8 cellular contexts compared by ENCODE assay signal in genomic region chr11:46345131-46345597, GRCh38. TPM values are rescaled to one million over a fixed set of nuclear protein-coding genes. Genes with fewer than 3 reads are reported as not detected.
DNase-seq lines count a peak whose midpoint lies in the region; ATAC-seq and TF ChIP-seq lines count a peak whose summit lies in the region.
"Had no signal": no experiment of that assay in that cellular context is flagged by ENCODE, and none has a peak within 500 bp of the region (broad histone marks: within the 10 kb centered on the region; RNA-seq: fewer than 3 reads in every experiment).

No MANE protein-coding gene starts in this region.

- WGBS in endodermal cell (ENCODE audit: insufficient coverage in 1 of 2, insufficient read length in 1 of 2), 2 experiments, result 71 to 80% methylated on average over 10 to 20 of the region's 20 CpGs
- WGBS in neuronal stem cell (ENCODE audit: extremely low coverage in 2 of 2, insufficient read length in 2 of 2, insufficient replicate concordance in 1 of 2), 2 donors, result no CpG with 5 or more reads among the region's 20 CpGs

- peak overlapping the region; percentile 58 for H3K18ac ChIP-seq in neuronal stem cell (ENCODE audit: low read length)

- peak overlapping the region; percentile 14 for H3K4me3 Mint-ChIP-seq in endodermal cell

- no peaks in the 10 kb centered on the region for H4K20me1 ChIP-seq in OCI-LY1 (ENCODE audit: insufficient read depth, low read length)

- peaks cover 32% of the 10 kb centered on the region for H3K27me3 Mint-ChIP-seq in endodermal cell (ENCODE audit: insufficient read depth)

- H2AFZ ChIP-seq in OCI-LY1 (ENCODE audit: low read length) (no peak overlapping the region), neuronal stem cell (ENCODE audit: low read length) (peak overlapping the region; percentile 73)

- H3K9ac ChIP-seq in OCI-LY1 (ENCODE audit: low read length) (no peak overlapping the region), endodermal cell (ENCODE audit: extremely low read depth, low read length, poor library complexity, severe bottlenecking) (no peak overlapping the region), neuronal stem cell (ENCODE audit: low read depth, low read length, poor library complexity) (no peak overlapping the region)

- ATAC-seq in GM21825 (IDR thresholded peaks at IDR 0.05; ENCODE audit: unreplicated experiment), result no peak
- ATAC-seq in GM18907 (IDR thresholded peaks at IDR 0.05; ENCODE audit: unreplicated experiment), result no peak

- H3K23ac ChIP-seq in neuronal stem cell (ENCODE audit: low read depth, low read length, poor library complexity), result no peak overlapping the region

- peak overlapping the region; percentile 50 for H4K91ac ChIP-seq in neuronal stem cell (ENCODE audit: low read depth, low read length, poor library complexity)

- H3K4me2 ChIP-seq in OCI-LY1 (ENCODE audit: low read length) (0 out of 2 replicates have a peak overlapping the region, but pooled peaks have one; percentile 15), neuronal stem cell (ENCODE audit: insufficient read depth, low read length, poor library complexity, severe bottlenecking) (no peak overlapping the region)

- H2AK5ac ChIP-seq in neuronal stem cell (ENCODE audit: low read depth, low read length), result peak overlapping the region; percentile 76

- peaks cover 6% of the 10 kb centered on the region for H3K27me3 ChIP-seq in OCI-LY1 (ENCODE audit: insufficient read depth, low read length)
- peaks cover 17% of the 10 kb centered on the region for H3K27me3 ChIP-seq in endodermal cell (ENCODE audit: control insufficient read depth, insufficient read depth, low read length, poor library complexity, severe bottlenecking)
- peaks cover 0 to 5% (median 0%) of the 10 kb centered on the region in 3 experiments for H3K27me3 ChIP-seq in neuronal stem cell (ENCODE audit: control insufficient read depth in 3 of 3, insufficient read depth in 3 of 3, low read depth in 1 of 3, low read length in 3 of 3)

- H3K79me2 ChIP-seq in OCI-LY1 (ENCODE audit: insufficient read depth, low read length), result no peaks in the 10 kb centered on the region

- H3K9me2 ChIP-seq in OCI-LY1 (ENCODE audit: low read depth, low read length), result no peaks in the 10 kb centered on the region

- no peaks in the 10 kb centered on the region for H3K9me3 Mint-ChIP-seq in endodermal cell

- DNase-seq in GM20000 (ENCODE audit: low spot score) (peak; percentile 76), endodermal cell (peak; percentile 82), neuronal stem cell (ENCODE audit: low spot score) (no peak), H4 (ENCODE audit: low spot score) (no peak)

- H3K4me1 ChIP-seq in OCI-LY1 (ENCODE audit: insufficient read depth, low read length, severe bottlenecking) (peaks cover 31% of the 10 kb centered on the region), endodermal cell (ENCODE audit: control insufficient read depth, insufficient read depth, low read length) (peaks cover 16% of the 10 kb centered on the region), neuronal stem cell (ENCODE audit: control insufficient read depth in 2 of 2, insufficient read depth in 1 of 2, low read depth in 1 of 2, low read length in 2 of 2) (peaks cover 12 to 33% of the 10 kb centered on the region in 2 donors)

- H3K4ac ChIP-seq in neuronal stem cell (ENCODE audit: low read length), result no peak overlapping the region

- H3K27ac Mint-ChIP-seq in endodermal cell, result no peak overlapping the region

- peak overlapping the region; percentile 16 for H2BK5ac ChIP-seq in neuronal stem cell (ENCODE audit: low read length)

- H2BK120ac ChIP-seq in neuronal stem cell (ENCODE audit: low read depth, low read length), result no peak overlapping the region

- TF ChIP-seq CTCF in GM20000 (IDR thresholded peaks at IDR 0.05; ENCODE audit: extremely low read depth, missing control alignments) (no peak), OCI-LY1 (IDR thresholded peaks at IDR 0.05; ENCODE audit: low read length) (no peak), endodermal cell (conservative IDR thresholded peaks at IDR 0.05) (peak; percentile 44)

- H3K14ac ChIP-seq in neuronal stem cell (ENCODE audit: low read length), result no peak overlapping the region

- H3F3A ChIP-seq in OCI-LY1 (ENCODE audit: insufficient read depth, low read length), result no peaks in the 10 kb centered on the region

- H3K9me3 ChIP-seq in OCI-LY1 (ENCODE audit: low read length), result no peaks in the 10 kb centered on the region
- H3K9me3 ChIP-seq in endodermal cell (ENCODE audit: control insufficient read depth, low read length), result no peaks in the 10 kb centered on the region
- H3K9me3 ChIP-seq in neuronal stem cell (replicated peaks in 1 of 2; ENCODE audit: control insufficient read depth in 2 of 2, insufficient read depth in 1 of 2, low read depth in 1 of 2, low read length in 2 of 2), result no peaks in the 10 kb centered on the region

- no peaks in the 10 kb centered on the region for H3K36me3 Mint-ChIP-seq in endodermal cell (ENCODE audit: low read depth)

- H2BK12ac ChIP-seq in neuronal stem cell (ENCODE audit: low read length), result no peak overlapping the region

- no peak overlapping the region for H3K4me3 ChIP-seq in OCI-LY1 (ENCODE audit: low read depth, low read length, poor library complexity, severe bottlenecking)
- H3K4me3 ChIP-seq in endodermal cell (ENCODE audit: low read length), result no peak overlapping the region
- H3K4me3 ChIP-seq in neuronal stem cell (ENCODE audit: low read length in 2 of 2), result no peak overlapping the region

- no peaks in the 10 kb centered on the region for H3K36me3 ChIP-seq in OCI-LY1 (ENCODE audit: insufficient read depth, low read length)
- no peaks in the 10 kb centered on the region for H3K36me3 ChIP-seq in endodermal cell (ENCODE audit: control insufficient read depth, insufficient read depth, low read length)
- peaks cover 0 to 4% of the 10 kb centered on the region in 2 donors for H3K36me3 ChIP-seq in neuronal stem cell (replicated peaks in 1 of 2; ENCODE audit: control insufficient read depth in 2 of 2, insufficient read depth in 2 of 2, low read length in 2 of 2)

- H4K8ac ChIP-seq in neuronal stem cell (ENCODE audit: low read depth, low read length), result no peak overlapping the region

- H3K27ac ChIP-seq in OCI-LY1 (ENCODE audit: low read depth, low read length, poor library complexity, severe bottlenecking) (no peak overlapping the region), endodermal cell (ENCODE audit: low read depth, low read length) (no peak overlapping the region), neuronal stem cell (replicated peaks; ENCODE audit: low read length) (no peak overlapping the region)

- H2BK15ac ChIP-seq in neuronal stem cell (ENCODE audit: low read length), result peak overlapping the region; percentile 95

- peaks cover 53% of the 10 kb centered on the region for H3K4me1 Mint-ChIP-seq in endodermal cell

- H3K79me1 ChIP-seq in neuronal stem cell (ENCODE audit: low read depth, low read length), result peaks cover 11% of the 10 kb centered on the region

RNA-seq across cellular contexts. Expression of gene DGKZ, which starts 2.1 kb away (rescaled TPM):
- total RNA-seq in endodermal cell, result 10 to 100 TPM; 49.6 to 57.3 TPM
- polyA plus RNA-seq in endodermal cell (2013, experiment 1 of 2), result 40.7 TPM
- polyA plus RNA-seq in endodermal cell (2013, experiment 2 of 2), result 38.7 TPM
- 33.3 TPM for polyA plus RNA-seq in neuronal stem cell (2013, experiment 1 of 2)
- polyA plus RNA-seq in neuronal stem cell (2013, experiment 2 of 2), result 32.3 TPM
- 25.3 and 38.9 TPM in 2 replicates for total RNA-seq in H4 (2014; rRNA removed; shearing (Covaris generic))

RNA-seq across cellular contexts. Expression of gene MDK, which starts 36.3 kb away (rescaled TPM):
- total RNA-seq in endodermal cell, result 1,000 to 10,000 TPM in 1 of 2 donors, 100 to 1,000 TPM in 1; 644 to 1,502 TPM
- polyA plus RNA-seq in endodermal cell (2013, experiment 1 of 2), result 1,103 TPM
- 1,014 TPM for polyA plus RNA-seq in endodermal cell (2013, experiment 2 of 2)
- 1,851 TPM for polyA plus RNA-seq in neuronal stem cell (2013, experiment 1 of 2)
- 1,853 TPM for polyA plus RNA-seq in neuronal stem cell (2013, experiment 2 of 2)
- 563 and 646 TPM in 2 replicates for total RNA-seq in H4 (2014; rRNA removed; shearing (Covaris generic))

RNA-seq across cellular contexts. Expression of gene CHRM4, which starts 46.4 kb away (rescaled TPM):
- total RNA-seq in endodermal cell, result under 1 TPM in 1 of 2 donors, not detected in 1; 0.46 TPM
- polyA plus RNA-seq in endodermal cell (2013, experiment 1 of 2), result 0.28 TPM
- 0.25 TPM for polyA plus RNA-seq in endodermal cell (2013, experiment 2 of 2)
- polyA plus RNA-seq in neuronal stem cell (2013, experiment 1 of 2), result 0.10 TPM
- 0.15 TPM for polyA plus RNA-seq in neuronal stem cell (2013, experiment 2 of 2)
- 0.33 and 0.48 TPM in 2 replicates for total RNA-seq in H4 (2014; rRNA removed; shearing (Covaris generic))
- total RNA-seq: NCI-H460 had no signal

Comparison
In these comparisons a context has a peak if more than half of its experiments do, and no peak if none do; other contexts are left out.
1. DNase-seq: peak in GM20000 (single experiment) and endodermal cell (single experiment); none in neuronal stem cell (single experiment) and H4 (single experiment).